8 cellular contexts compared by ENCODE assay signal in genomic region chr17:42518046-42518754, GRCh38. TPM values are rescaled to one million over a fixed set of nuclear protein-coding genes. Genes with fewer than 3 reads are reported as not detected.
A peak's percentile ranks its signal among the peaks of the same experiment; 100 is the strongest.
DNase-seq lines count a peak whose midpoint lies in the region; ATAC-seq and TF ChIP-seq lines count a peak whose summit lies in the region.

No MANE protein-coding gene starts in this region.

- H3K4me1 ChIP-seq in muscle layer of colon (ENCODE audit: insufficient read depth, low read length) = peaks cover 70% of the 10 kb centered on the region
- no peaks in the 10 kb centered on the region for H3K4me1 ChIP-seq in effector memory CD4-positive, alpha-beta T cell (ENCODE audit: control insufficient read depth, insufficient read depth, low read length, poor library complexity, severe bottlenecking)

- peak overlapping the region; percentile 96 for H3K27ac ChIP-seq in muscle layer of colon (ENCODE audit: low read depth, low read length)
- H3K27ac ChIP-seq in effector memory CD4-positive, alpha-beta T cell (ENCODE audit: insufficient read depth, low read length, poor library complexity, severe bottlenecking) = no peak overlapping the region

- TF ChIP-seq CTCF in endothelial cell (IDR thresholded peaks at IDR 0.05; ENCODE audit: unreplicated experiment) = no peak

- peaks cover 17% of the 10 kb centered on the region for H3K36me3 ChIP-seq in muscle layer of colon (ENCODE audit: insufficient read depth, low read length)
- H3K36me3 ChIP-seq in effector memory CD4-positive, alpha-beta T cell (ENCODE audit: control insufficient read depth, insufficient read depth, low read length) = peaks cover 6% of the 10 kb centered on the region

- peaks cover 14% of the 10 kb centered on the region for H3K27me3 Mint-ChIP-seq in endothelial cell (ENCODE audit: unreplicated experiment)
- H3K27me3 Mint-ChIP-seq in effector memory CD8-positive, alpha-beta T cell = peaks cover 0 to 19% of the 10 kb centered on the region in 2 donors

- H3K9me3 Mint-ChIP-seq in endothelial cell (ENCODE audit: unreplicated experiment) = no peaks in the 10 kb centered on the region
- no peaks in the 10 kb centered on the region for H3K9me3 Mint-ChIP-seq in effector memory CD8-positive, alpha-beta T cell

- peak overlapping the region; percentile 99 for H3K27ac Mint-ChIP-seq in endothelial cell (ENCODE audit: unreplicated experiment)
- H3K27ac Mint-ChIP-seq in effector memory CD8-positive, alpha-beta T cell = no peak overlapping the region

- H3K4me3 Mint-ChIP-seq in endothelial cell (ENCODE audit: unreplicated experiment) = peak overlapping the region; percentile 60
- no peak overlapping the region for H3K4me3 Mint-ChIP-seq in effector memory CD8-positive, alpha-beta T cell

- H3K4me3 ChIP-seq in muscle layer of colon (ENCODE audit: low read depth in 1 of 2, low read length in 2 of 2) = no peak overlapping the region
- H3K4me3 ChIP-seq in effector memory CD4-positive, alpha-beta T cell (ENCODE audit: insufficient read depth, low read depth, low read length, poor library complexity, severe bottlenecking) = no peak overlapping the region

- H3K9ac ChIP-seq in muscle layer of colon (ENCODE audit: low read length) = peak overlapping the region; percentile 35

- H3K27me3 ChIP-seq in muscle layer of colon (ENCODE audit: control insufficient read depth in 1 of 2, insufficient read depth in 2 of 2, low read length in 2 of 2) = no peaks in the 10 kb centered on the region
- no peaks in the 10 kb centered on the region for H3K27me3 ChIP-seq in effector memory CD4-positive, alpha-beta T cell (replicated peaks; ENCODE audit: control insufficient read depth, insufficient read depth, low read length, poor library complexity, severe bottlenecking)

- H3K9me3 ChIP-seq in muscle layer of colon (ENCODE audit: low read length) = no peaks in the 10 kb centered on the region
- H3K9me3 ChIP-seq in effector memory CD4-positive, alpha-beta T cell (ENCODE audit: control insufficient read depth, low read length) = no peaks in the 10 kb centered on the region

- peak; percentile 71 for DNase-seq in Ammon's horn (ENCODE audit: low spot score)
- DNase-seq in NCI-H69 (lab: John Stamatoyannopoulos, UW) = peak; percentile 68
- no peak for DNase-seq in endothelial cell (ENCODE audit: low spot score)
- DNase-seq in effector memory CD8-positive, alpha-beta T cell = no peak
- no peak for DNase-seq in effector memory CD4-positive, alpha-beta T cell
- DNase-seq in T-helper 1 cell = no peak

- peaks cover 35% of the 10 kb centered on the region for H3K36me3 Mint-ChIP-seq in endothelial cell (ENCODE audit: low read depth, unreplicated experiment)
- H3K36me3 Mint-ChIP-seq in effector memory CD8-positive, alpha-beta T cell (ENCODE audit: insufficient read depth) = no peaks in the 10 kb centered on the region

- peaks cover 67% of the 10 kb centered on the region for H3K4me1 Mint-ChIP-seq in endothelial cell (ENCODE audit: unreplicated experiment)
- H3K4me1 Mint-ChIP-seq in effector memory CD8-positive, alpha-beta T cell (ENCODE audit: low read depth in 2 of 2) = peaks cover 0 to 5% of the 10 kb centered on the region in 2 donors

- no peak for ATAC-seq in effector memory CD8-positive, alpha-beta T cell (replicated peaks)
- no peak for ATAC-seq in HG03432 (IDR thresholded peaks at IDR 0.05; ENCODE audit: unreplicated experiment)

RNA-seq across cellular contexts. Expression of gene NAGLU, which starts 17.8 kb away (rescaled TPM):
- 24.2 TPM for total RNA-seq in endothelial cell (ENCODE audit: unreplicated experiment)

RNA-seq across cellular contexts. Expression of gene HSD17B1, which starts 34.5 kb away (rescaled TPM):
- 0.64 TPM for total RNA-seq in endothelial cell (ENCODE audit: unreplicated experiment)

RNA-seq across cellular contexts. Expression of gene COASY, which starts 43.7 kb away (rescaled TPM):
- 66.3 TPM for total RNA-seq in endothelial cell (ENCODE audit: unreplicated experiment)

RNA-seq across cellular contexts. Expression of gene MLX, which starts 48.7 kb away (rescaled TPM):
- 45.9 TPM for total RNA-seq in endothelial cell (ENCODE audit: unreplicated experiment)

RNA-seq across cellular contexts. Expression of gene PSMC3IP, which starts 59.3 kb away (rescaled TPM):
- total RNA-seq in endothelial cell (ENCODE audit: unreplicated experiment) = 8.0 TPM

Comparison
In these comparisons a context has a peak if more than half of its experiments do, and no peak if none do; other contexts are left out.
1. DNase-seq: peak in Ammon's horn (single experiment) and NCI-H69 (single experiment); none in endothelial cell (single experiment), effector memory CD8-positive, alpha-beta T cell (0 of 3), effector memory CD4-positive, alpha-beta T cell (0 of 3) and T-helper 1 cell (0 of 5).